ENCODE assay signal across 1 cellular context in genomic region chr11:73597956-73598718, GRCh38.
TF ChIP-seq lines count a peak whose summit lies in the region.

TSS of gene FAM168A (minus strand) at chr11:73598112. CDS start at chr11:73468474, 129,638 bp downstream.

TF ChIP-seq in WTC11, 78 proteins besides CTCF, POLR2A, EP300 and RAD21 (continued from another document and continues in another):
- TF ChIP-seq ZNF281 (CRISPR knock-in tag; IDR thresholded peaks at IDR 0.05) (peak; percentile 83), CREB1 (CRISPR knock-in tag; IDR thresholded peaks at IDR 0.05) (no peak), ZSCAN18 (CRISPR knock-in tag; IDR thresholded peaks at IDR 0.05) (no peak), TEAD1 (CRISPR knock-in tag; IDR thresholded peaks at IDR 0.05) (peak; percentile 70), AFF4 (CRISPR knock-in tag; IDR thresholded peaks at IDR 0.05; ENCODE audit: borderline replicate concordance) (no peak), USF1 (CRISPR knock-in tag; IDR thresholded peaks at IDR 0.05) (0 out of 2 replicates have a peak, but pooled peaks have one; percentile 27), EMX1 (CRISPR knock-in tag; IDR thresholded peaks at IDR 0.05) (no peak), ZNF219 (CRISPR knock-in tag; IDR thresholded peaks at IDR 0.05; ENCODE audit: borderline replicate concordance) (0 out of 2 replicates have a peak, but pooled peaks have one; percentile 50), JUN (CRISPR knock-in tag; IDR thresholded peaks at IDR 0.05) (no peak), SOX15 (CRISPR knock-in tag; IDR thresholded peaks at IDR 0.05) (no peak), ZNF671 (CRISPR knock-in tag; IDR thresholded peaks at IDR 0.05) (no peak), PRRX2 (CRISPR knock-in tag; IDR thresholded peaks at IDR 0.05) (no peak), ARID4B (CRISPR knock-in tag; IDR thresholded peaks at IDR 0.05; ENCODE audit: borderline replicate concordance) (no peak; the same call in 1 of the 2 replicates), ZNF317 (CRISPR knock-in tag; IDR thresholded peaks at IDR 0.05; ENCODE audit: borderline replicate concordance, low read depth) (no peak), IRF1 (CRISPR knock-in tag; IDR thresholded peaks at IDR 0.05) (no peak), NFE2L1 (CRISPR knock-in tag; IDR thresholded peaks at IDR 0.05) (no peak), KAT7 (CRISPR knock-in tag; IDR thresholded peaks at IDR 0.05; ENCODE audit: borderline replicate concordance) (peak; percentile 83; the same call in 1 of the 2 replicates), ZBTB21 (CRISPR knock-in tag; IDR thresholded peaks at IDR 0.05; ENCODE audit: borderline replicate concordance) (no peak)
- TF ChIP-seq, protein P1, sequence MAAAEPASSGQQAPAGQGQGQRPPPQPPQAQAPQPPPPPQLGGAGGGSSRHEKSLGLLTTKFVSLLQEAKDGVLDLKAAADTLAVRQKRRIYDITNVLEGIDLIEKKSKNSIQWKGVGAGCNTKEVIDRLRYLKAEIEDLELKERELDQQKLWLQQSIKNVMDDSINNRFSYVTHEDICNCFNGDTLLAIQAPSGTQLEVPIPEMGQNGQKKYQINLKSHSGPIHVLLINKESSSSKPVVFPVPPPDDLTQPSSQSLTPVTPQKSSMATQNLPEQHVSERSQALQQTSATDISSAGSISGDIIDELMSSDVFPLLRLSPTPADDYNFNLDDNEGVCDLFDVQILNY (CRISPR knock-in tag; IDR thresholded peaks at IDR 0.05) = peak; percentile 83; the same call in 1 of the 2 replicates
- TF ChIP-seq, protein P2, sequence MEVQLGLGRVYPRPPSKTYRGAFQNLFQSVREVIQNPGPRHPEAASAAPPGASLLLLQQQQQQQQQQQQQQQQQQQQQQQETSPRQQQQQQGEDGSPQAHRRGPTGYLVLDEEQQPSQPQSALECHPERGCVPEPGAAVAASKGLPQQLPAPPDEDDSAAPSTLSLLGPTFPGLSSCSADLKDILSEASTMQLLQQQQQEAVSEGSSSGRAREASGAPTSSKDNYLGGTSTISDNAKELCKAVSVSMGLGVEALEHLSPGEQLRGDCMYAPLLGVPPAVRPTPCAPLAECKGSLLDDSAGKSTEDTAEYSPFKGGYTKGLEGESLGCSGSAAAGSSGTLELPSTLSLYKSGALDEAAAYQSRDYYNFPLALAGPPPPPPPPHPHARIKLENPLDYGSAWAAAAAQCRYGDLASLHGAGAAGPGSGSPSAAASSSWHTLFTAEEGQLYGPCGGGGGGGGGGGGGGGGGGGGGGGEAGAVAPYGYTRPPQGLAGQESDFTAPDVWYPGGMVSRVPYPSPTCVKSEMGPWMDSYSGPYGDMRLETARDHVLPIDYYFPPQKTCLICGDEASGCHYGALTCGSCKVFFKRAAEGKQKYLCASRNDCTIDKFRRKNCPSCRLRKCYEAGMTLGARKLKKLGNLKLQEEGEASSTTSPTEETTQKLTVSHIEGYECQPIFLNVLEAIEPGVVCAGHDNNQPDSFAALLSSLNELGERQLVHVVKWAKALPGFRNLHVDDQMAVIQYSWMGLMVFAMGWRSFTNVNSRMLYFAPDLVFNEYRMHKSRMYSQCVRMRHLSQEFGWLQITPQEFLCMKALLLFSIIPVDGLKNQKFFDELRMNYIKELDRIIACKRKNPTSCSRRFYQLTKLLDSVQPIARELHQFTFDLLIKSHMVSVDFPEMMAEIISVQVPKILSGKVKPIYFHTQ (CRISPR knock-in tag; IDR thresholded peaks at IDR 0.05) = no peak
- TF ChIP-seq, protein P3, sequence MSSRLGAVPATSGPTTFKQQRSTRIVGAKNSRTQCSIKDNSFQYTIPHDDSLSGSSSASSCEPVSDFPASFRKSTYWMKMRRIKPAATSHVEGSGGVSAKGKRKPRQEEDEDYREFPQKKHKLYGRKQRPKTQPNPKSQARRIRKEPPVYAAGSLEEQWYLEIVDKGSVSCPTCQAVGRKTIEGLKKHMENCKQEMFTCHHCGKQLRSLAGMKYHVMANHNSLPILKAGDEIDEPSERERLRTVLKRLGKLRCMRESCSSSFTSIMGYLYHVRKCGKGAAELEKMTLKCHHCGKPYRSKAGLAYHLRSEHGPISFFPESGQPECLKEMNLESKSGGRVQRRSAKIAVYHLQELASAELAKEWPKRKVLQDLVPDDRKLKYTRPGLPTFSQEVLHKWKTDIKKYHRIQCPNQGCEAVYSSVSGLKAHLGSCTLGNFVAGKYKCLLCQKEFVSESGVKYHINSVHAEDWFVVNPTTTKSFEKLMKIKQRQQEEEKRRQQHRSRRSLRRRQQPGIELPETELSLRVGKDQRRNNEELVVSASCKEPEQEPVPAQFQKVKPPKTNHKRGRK (CRISPR knock-in tag; IDR thresholded peaks at IDR 0.05; ENCODE audit: borderline replicate concordance) = no peak
- TF ChIP-seq, protein P4, sequence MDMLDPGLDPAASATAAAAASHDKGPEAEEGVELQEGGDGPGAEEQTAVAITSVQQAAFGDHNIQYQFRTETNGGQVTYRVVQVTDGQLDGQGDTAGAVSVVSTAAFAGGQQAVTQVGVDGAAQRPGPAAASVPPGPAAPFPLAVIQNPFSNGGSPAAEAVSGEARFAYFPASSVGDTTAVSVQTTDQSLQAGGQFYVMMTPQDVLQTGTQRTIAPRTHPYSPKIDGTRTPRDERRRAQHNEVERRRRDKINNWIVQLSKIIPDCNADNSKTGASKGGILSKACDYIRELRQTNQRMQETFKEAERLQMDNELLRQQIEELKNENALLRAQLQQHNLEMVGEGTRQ (CRISPR knock-in tag; IDR thresholded peaks at IDR 0.05) = no peak
- TF ChIP-seq, protein P5, sequence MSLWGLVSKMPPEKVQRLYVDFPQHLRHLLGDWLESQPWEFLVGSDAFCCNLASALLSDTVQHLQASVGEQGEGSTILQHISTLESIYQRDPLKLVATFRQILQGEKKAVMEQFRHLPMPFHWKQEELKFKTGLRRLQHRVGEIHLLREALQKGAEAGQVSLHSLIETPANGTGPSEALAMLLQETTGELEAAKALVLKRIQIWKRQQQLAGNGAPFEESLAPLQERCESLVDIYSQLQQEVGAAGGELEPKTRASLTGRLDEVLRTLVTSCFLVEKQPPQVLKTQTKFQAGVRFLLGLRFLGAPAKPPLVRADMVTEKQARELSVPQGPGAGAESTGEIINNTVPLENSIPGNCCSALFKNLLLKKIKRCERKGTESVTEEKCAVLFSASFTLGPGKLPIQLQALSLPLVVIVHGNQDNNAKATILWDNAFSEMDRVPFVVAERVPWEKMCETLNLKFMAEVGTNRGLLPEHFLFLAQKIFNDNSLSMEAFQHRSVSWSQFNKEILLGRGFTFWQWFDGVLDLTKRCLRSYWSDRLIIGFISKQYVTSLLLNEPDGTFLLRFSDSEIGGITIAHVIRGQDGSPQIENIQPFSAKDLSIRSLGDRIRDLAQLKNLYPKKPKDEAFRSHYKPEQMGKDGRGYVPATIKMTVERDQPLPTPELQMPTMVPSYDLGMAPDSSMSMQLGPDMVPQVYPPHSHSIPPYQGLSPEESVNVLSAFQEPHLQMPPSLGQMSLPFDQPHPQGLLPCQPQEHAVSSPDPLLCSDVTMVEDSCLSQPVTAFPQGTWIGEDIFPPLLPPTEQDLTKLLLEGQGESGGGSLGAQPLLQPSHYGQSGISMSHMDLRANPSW (CRISPR knock-in tag; conservative IDR thresholded peaks at IDR 0.05; ENCODE audit: low read depth) = no peak
